In the genomic region with DNA sequence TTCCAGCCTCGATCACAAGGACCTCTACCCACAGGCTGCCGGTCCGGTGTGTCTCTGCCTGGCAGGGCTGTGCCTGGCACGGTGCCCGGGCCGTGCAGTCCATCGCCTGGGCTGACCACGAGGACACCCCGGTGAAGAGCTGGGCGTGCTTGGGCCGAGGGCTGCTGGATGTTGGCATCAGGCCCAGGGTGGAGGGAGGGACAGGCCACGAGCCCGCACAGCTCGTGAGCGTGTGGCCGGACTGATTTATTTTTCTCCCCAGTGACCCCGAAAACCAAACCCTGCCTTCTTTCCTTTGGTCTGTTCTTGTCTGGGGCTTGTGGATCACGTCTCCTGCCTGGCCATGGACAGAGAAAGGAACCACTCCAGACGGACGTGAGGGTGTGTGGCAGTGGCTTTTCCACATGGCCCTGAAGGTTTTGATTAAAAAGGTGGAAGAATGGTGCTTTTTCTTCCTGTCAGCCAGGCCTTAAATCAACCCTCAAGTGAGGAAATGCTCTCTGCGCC, we compare ENCODE assay signal across 9 cellular contexts.
DNase-seq lines count a peak whose midpoint lies in the region; ATAC-seq and TF ChIP-seq lines count a peak whose summit lies in the region.
"Had no signal": no experiment of that assay in that cellular context is flagged by ENCODE, and none has a peak within 500 bp of the region (broad histone marks: within the 10 kb centered on the region; RNA-seq: fewer than 3 reads in every experiment).

No MANE protein-coding gene starts in this region.

- H3K36me3 Mint-ChIP-seq in naive thymus-derived CD4-positive, alpha-beta T cell, result peaks cover 0 to 6% (median 0%) of the 10 kb centered on the region in 5 donors

- TF ChIP-seq POLR2A in Peyer's patch (IDR thresholded peaks at IDR 0.05), result no peak

- no peak overlapping the region for H3K27ac Mint-ChIP-seq in naive thymus-derived CD4-positive, alpha-beta T cell

- TF ChIP-seq CTCF in Peyer's patch (IDR thresholded peaks at IDR 0.05), result no peak

- no peaks in the 10 kb centered on the region for H3K9me3 ChIP-seq in Peyer's patch
- no peaks in the 10 kb centered on the region for H3K9me3 ChIP-seq in esophagus (ENCODE audit: control insufficient read depth in 2 of 2, insufficient read depth in 1 of 2, low read depth in 1 of 2, low read length in 1 of 2)
- H3K9me3 ChIP-seq in naive thymus-derived CD4-positive, alpha-beta T cell (ENCODE audit: control insufficient read depth in 2 of 3, low read length in 3 of 3), result no peaks in the 10 kb centered on the region

- 48 to 50% methylated on average over 19 to 21 of the region's 21 CpGs for WGBS in esophagus, 2 donors

- H3K4me3 ChIP-seq in Peyer's patch (no peak overlapping the region), esophagus (ENCODE audit: low read depth in 1 of 2, low read length in 2 of 2) (no peak overlapping the region)
- no peak overlapping the region for H3K4me3 ChIP-seq in naive thymus-derived CD4-positive, alpha-beta T cell (ENCODE audit: low read length)
- H3K4me3 ChIP-seq: SK-N-MC had no signal

- H3K36me3 ChIP-seq in Peyer's patch (no peaks in the 10 kb centered on the region), esophagus (ENCODE audit: control insufficient read depth in 2 of 2, insufficient read depth in 2 of 2, low read length in 1 of 2) (peaks cover 0 to 2% of the 10 kb centered on the region in 2 donors)
- H3K36me3 ChIP-seq in naive thymus-derived CD4-positive, alpha-beta T cell (ENCODE audit: control insufficient read depth in 2 of 3, insufficient read depth in 3 of 3, low read length in 3 of 3), result no peaks in the 10 kb centered on the region

- H3K4me1 ChIP-seq in Peyer's patch, result peaks cover 0 to 27% (median 0%) of the 10 kb centered on the region in 4 donors
- peaks cover 0 to 4% of the 10 kb centered on the region in 2 donors for H3K4me1 ChIP-seq in esophagus (ENCODE audit: control insufficient read depth in 2 of 2, insufficient read depth in 2 of 2, low read length in 1 of 2)
- H3K4me1 ChIP-seq in naive thymus-derived CD4-positive, alpha-beta T cell (ENCODE audit: control insufficient read depth in 2 of 2, insufficient read depth in 2 of 2, low read length in 2 of 2), result no peaks in the 10 kb centered on the region

- intact Hi-C loops in naive thymus-derived CD4-positive, alpha-beta T cell (cut with micrococcal nuclease), result no loop called here

- peak overlapping the region; percentile 57 to 83 (median 68) for H3K27ac ChIP-seq in Peyer's patch
- H3K27ac ChIP-seq in esophagus (ENCODE audit: low read depth in 2 of 2, low read length in 1 of 2), result peak overlapping the region; percentile 36 to 58
- H3K27ac ChIP-seq in naive thymus-derived CD4-positive, alpha-beta T cell (ENCODE audit: low read depth, low read length), result no peak overlapping the region

- POLR2A ChIA-PET in naive thymus-derived CD4-positive, alpha-beta T cell (lab: Charles Lee), result no interaction called here

- no peak overlapping the region for H3K4me3 Mint-ChIP-seq in naive thymus-derived CD4-positive, alpha-beta T cell

- no peaks in the 10 kb centered on the region for H3K27me3 Mint-ChIP-seq in naive thymus-derived CD4-positive, alpha-beta T cell

- H3K4me1 Mint-ChIP-seq in naive thymus-derived CD4-positive, alpha-beta T cell, result peaks cover 0 to 7% (median 5%) of the 10 kb centered on the region in 7 donors

- H3K9me3 Mint-ChIP-seq in naive thymus-derived CD4-positive, alpha-beta T cell, result peaks cover 0 to 1% (median 0%) of the 10 kb centered on the region in 11 donors

- H3K27me3 ChIP-seq in Peyer's patch, result no peaks in the 10 kb centered on the region
- no peaks in the 10 kb centered on the region for H3K27me3 ChIP-seq in esophagus (ENCODE audit: control insufficient read depth in 1 of 2, insufficient read depth in 2 of 2, low read length in 2 of 2)
- H3K27me3 ChIP-seq in naive thymus-derived CD4-positive, alpha-beta T cell (ENCODE audit: control insufficient read depth in 2 of 2, insufficient read depth in 2 of 2, low read length in 2 of 2), result no peaks in the 10 kb centered on the region

- ATAC-seq in naive thymus-derived CD4-positive, alpha-beta T cell, result no peak
- ATAC-seq in HG03095 (IDR thresholded peaks at IDR 0.05; ENCODE audit: unreplicated experiment) (no peak), HG02759 (IDR thresholded peaks at IDR 0.05; ENCODE audit: unreplicated experiment) (no peak), GM21737 (IDR thresholded peaks at IDR 0.05; ENCODE audit: unreplicated experiment) (no peak)

- CTCF ChIA-PET in naive thymus-derived CD4-positive, alpha-beta T cell (lab: Charles Lee), result interaction anchor here (1.7 kb wide), 1 partner anchor 206 kb away, joined by 3 read pairs; no protein-coding TSS in a partner anchor

- DNase-seq in Peyer's patch (peak in 1 of 3 donors; percentile 68), lung microvascular endothelial cell (ENCODE audit: low read depth in 2 of 2) (peak; percentile 78 to 87), superior temporal gyrus (ENCODE audit: extremely low spot score) (peak; percentile 22)
- no peak for DNase-seq in naive thymus-derived CD4-positive, alpha-beta T cell

Comparison
In these comparisons a context has a peak if more than half of its experiments do, and no peak if none do; other contexts are left out.
1. DNase-seq: peak in lung microvascular endothelial cell (2 of 2) and superior temporal gyrus (single experiment); none in naive thymus-derived CD4-positive, alpha-beta T cell (0 of 9).